In the genomic region with DNA sequence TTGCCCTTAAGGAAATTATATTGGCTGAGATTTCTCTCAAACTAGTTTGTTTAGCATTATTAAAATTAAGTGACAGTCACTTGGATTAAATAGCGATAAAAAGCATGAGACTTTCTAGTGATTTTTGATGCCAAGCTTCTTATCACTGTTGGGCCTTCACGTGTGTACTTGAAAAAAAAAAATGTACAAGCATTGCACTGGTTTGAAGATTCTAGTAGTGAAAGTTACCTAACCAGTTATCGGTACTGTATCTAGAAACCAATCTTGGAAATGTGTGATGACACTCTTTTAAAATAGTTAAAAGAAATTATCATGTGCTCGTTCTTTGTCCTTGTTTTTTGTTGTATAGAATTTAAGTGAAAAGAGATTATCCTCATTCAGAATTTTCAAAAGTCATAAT, we compare ENCODE assay signal across 20 cellular contexts.
"Had no signal": no experiment of that assay in that cellular context is flagged by ENCODE, and none has a peak within 500 bp of the region (broad histone marks: within the 10 kb centered on the region; RNA-seq: fewer than 3 reads in every experiment).

No MANE protein-coding gene starts in this region.

- H3K4me3 ChIP-seq: breast epithelium, MG63 had no signal

- H3K27ac Mint-ChIP-seq: activated CD4-positive, alpha-beta memory T cell treated with anti-CD3 and anti-CD28 coated beads, Interleukin-2, amount 10 ng/mL, durations not matched to agents 7 days and 5 days; activated CD4-positive, alpha-beta T cell treated with anti-CD3 and anti-CD28 coated beads for 36 hours; activated naive CD4-positive, alpha-beta T cell treated with anti-CD3 and anti-CD28 coated beads, Interleukin-2, amount 50 U/mL, for 24 hours had no signal

- H3K27me3 ChIP-seq: breast epithelium, MG63 had no signal

- H3K4me3 Mint-ChIP-seq: activated CD4-positive, alpha-beta memory T cell treated with anti-CD3 and anti-CD28 coated beads, Interleukin-2, amount 10 ng/mL, durations not matched to agents 7 days and 5 days; activated CD4-positive, alpha-beta T cell treated with anti-CD3 and anti-CD28 coated beads for 36 hours; activated naive CD4-positive, alpha-beta T cell treated with anti-CD3 and anti-CD28 coated beads, Interleukin-2, amount 50 U/mL, for 24 hours; T-cell had no signal

- H3K27ac ChIP-seq: breast epithelium had no signal

- H3K9me3 ChIP-seq: breast epithelium, MG63 had no signal

- DNase-seq: activated CD4-positive, alpha-beta memory T cell treated with anti-CD3 and anti-CD28 coated beads, Interleukin-2, amount 10 ng/mL, durations not matched to agents 7 days and 5 days; activated CD4-positive, alpha-beta T cell treated with anti-CD3 and anti-CD28 coated beads for 36 hours; activated CD4-positive, alpha-beta T cell treated with anti-CD3 and anti-CD28 coated beads, Interleukin-2, amount 50 U/mL, for 1 hour; activated T-cell treated with anti-CD3 and anti-CD28 coated beads for 4 hours; aorta; caudate nucleus; MG63; MV-4-11; NCI-H1092 treated with DMSO at 0.1 percent for 48 hours; NCI-H1417 treated with DMSO at 0.1 percent for 48 hours; NCI-H1694 treated with DMSO at 0.1 percent for 48 hours; NCI-H2081; NCI-H510A treated with DMSO at 0.1 percent for 48 hours; PC-3; SIG-M5; T-cell; T-helper 2 cell; T1000 had no signal

- H3K36me3 ChIP-seq: breast epithelium had no signal

- ATAC-seq: activated CD4-positive, alpha-beta T cell treated with anti-CD3 and anti-CD28 coated beads for 36 hours; PC-3; T-cell had no signal

- H3K4me1 ChIP-seq: breast epithelium had no signal

- H3K27me3 Mint-ChIP-seq: activated CD4-positive, alpha-beta memory T cell treated with anti-CD3 and anti-CD28 coated beads, Interleukin-2, amount 10 ng/mL, durations not matched to agents 7 days and 5 days; activated CD4-positive, alpha-beta T cell treated with anti-CD3 and anti-CD28 coated beads for 36 hours; activated naive CD4-positive, alpha-beta T cell treated with anti-CD3 and anti-CD28 coated beads, Interleukin-2, amount 50 U/mL, for 24 hours; T-cell had no signal

- H3K9me3 Mint-ChIP-seq: activated CD4-positive, alpha-beta memory T cell treated with anti-CD3 and anti-CD28 coated beads, Interleukin-2, amount 10 ng/mL, durations not matched to agents 7 days and 5 days; activated naive CD4-positive, alpha-beta T cell treated with anti-CD3 and anti-CD28 coated beads, Interleukin-2, amount 50 U/mL, for 24 hours; T-cell had no signal
